ENCODE assay signal across 11 cellular contexts in the genomic region with DNA sequence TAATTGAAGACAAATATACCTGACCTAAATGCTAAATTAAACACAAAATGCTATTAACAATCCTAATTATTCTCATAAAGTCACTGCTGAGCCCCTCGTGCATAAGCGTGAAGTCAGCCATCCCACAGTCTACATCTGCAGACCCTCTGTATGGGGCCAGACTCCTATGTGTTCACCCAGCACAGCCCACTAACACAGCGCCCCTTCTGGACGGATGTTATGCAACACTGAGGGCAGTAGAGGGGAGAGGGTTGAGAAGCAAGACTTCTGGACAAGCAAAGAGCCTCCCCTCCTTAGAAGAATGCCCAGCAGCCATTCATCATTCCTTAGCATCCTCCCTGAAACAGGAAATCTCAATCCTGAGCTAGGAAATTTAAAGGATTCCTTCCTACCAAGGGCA. TPM values are rescaled to one million over a fixed set of nuclear protein-coding genes. Genes with fewer than 3 reads are reported as not detected.
A peak's percentile ranks its signal among the peaks of the same experiment; 100 is the strongest.
DNase-seq lines count a peak whose midpoint lies in the region; ATAC-seq and TF ChIP-seq lines count a peak whose summit lies in the region.
"Had no signal": no experiment of that assay in that cellular context is flagged by ENCODE, and none has a peak within 500 bp of the region (broad histone marks: within the 10 kb centered on the region; RNA-seq: fewer than 3 reads in every experiment).

No MANE protein-coding gene starts in this region.

- H3K36me3 Mint-ChIP-seq in CD4-positive, alpha-beta T cell (ENCODE audit: low read depth), result no peaks in the 10 kb centered on the region
- H3K36me3 Mint-ChIP-seq: brain had no signal

- CTCF ChIA-PET in CD4-positive, alpha-beta T cell (lab: Charles Lee), result no interaction called here

- no peak overlapping the region for H3K4me3 Mint-ChIP-seq in CD4-positive, alpha-beta T cell
- H3K4me3 Mint-ChIP-seq: brain had no signal

- TF ChIP-seq CTCF in CD4-positive, alpha-beta T cell (IDR thresholded peaks at IDR 0.05), result no peak
- TF ChIP-seq CTCF in foreskin keratinocyte (conservative IDR thresholded peaks at IDR 0.05), result peak; percentile 31

- no peaks in the 10 kb centered on the region for H3K9me3 ChIP-seq in CD4-positive, alpha-beta T cell (ENCODE audit: control insufficient read depth, low read length)
- H3K9me3 ChIP-seq: neutrophil, thoracic aorta had no signal

- H3K4me1 Mint-ChIP-seq in CD4-positive, alpha-beta T cell (ENCODE audit: low read depth), result no peaks in the 10 kb centered on the region
- H3K4me1 Mint-ChIP-seq: brain had no signal

- no peak overlapping the region for H3K27ac Mint-ChIP-seq in CD4-positive, alpha-beta T cell
- H3K27ac Mint-ChIP-seq: brain had no signal

- H3K27me3 Mint-ChIP-seq in CD4-positive, alpha-beta T cell, result peaks cover 75% of the 10 kb centered on the region

- peak; percentile 44 for ATAC-seq in CD4-positive, alpha-beta T cell (ENCODE audit: poor library complexity)
- ATAC-seq in GM19397 (IDR thresholded peaks at IDR 0.05; ENCODE audit: unreplicated experiment), result peak; percentile 71
- ATAC-seq in foreskin keratinocyte, result peak; percentile 50

- DNase-seq in CD4-positive, alpha-beta T cell, result no peak
- DNase-seq in NAMALWA (ENCODE audit: low spot score) (peak; percentile 59), foreskin keratinocyte (no peak), SKM-1 treated with dmso at 0.1 percent for 144 hours (lab: John Stamatoyannopoulos, UW; ENCODE audit: unreplicated experiment) (no peak), NCI-H1436 treated with DMSO at 0.1 percent for 48 hours (lab: John Stamatoyannopoulos, UW) (no peak), NCI-H1048 (lab: John Stamatoyannopoulos, UW) (no peak)
- no peak for DNase-seq in effector CD8-positive, alpha-beta T cell (lab: John Stamatoyannopoulos, UW)

- H3K27ac ChIP-seq in CD4-positive, alpha-beta T cell (ENCODE audit: low read depth, low read length), result no peak overlapping the region
- H3K27ac ChIP-seq in foreskin keratinocyte, result no peak overlapping the region
- H3K27ac ChIP-seq: neutrophil, thoracic aorta had no signal

- intact Hi-C loops in CD4-positive, alpha-beta T cell (cut with DNase I, micrococcal nuclease), result loop anchor here in 1 of 2 experiments (10.0 kb wide), 1 partner anchor 511 kb away; the partner anchor contains the start of gene IL2

- no peaks in the 10 kb centered on the region for H3K9me3 Mint-ChIP-seq in CD4-positive, alpha-beta T cell
- H3K9me3 Mint-ChIP-seq: brain had no signal

- POLR2A ChIA-PET in CD4-positive, alpha-beta T cell (lab: Charles Lee), result no interaction called here

- no peaks in the 10 kb centered on the region for H3K4me1 ChIP-seq in foreskin keratinocyte

- H3K27me3 ChIP-seq in CD4-positive, alpha-beta T cell (ENCODE audit: control insufficient read depth, insufficient read depth, low read length), result peaks cover 29% of the 10 kb centered on the region
- peaks cover 67% of the 10 kb centered on the region for H3K27me3 ChIP-seq in foreskin keratinocyte

RNA-seq across cellular contexts. Expression of gene TRPC3, which starts 7.9 kb away (rescaled TPM):
- total RNA-seq in CD4-positive, alpha-beta T cell, result not detected
- not detected in 2 replicates for total RNA-seq in foreskin keratinocyte
- not detected in 2 replicates for polyA plus RNA-seq in foreskin keratinocyte
